10 cellular contexts compared by ENCODE assay signal in genomic region chr17:75822119-75822799, GRCh38. TPM values are rescaled to one million over a fixed set of nuclear protein-coding genes. Genes with fewer than 3 reads are reported as not detected.
DNase-seq lines count a peak whose midpoint lies in the region; ATAC-seq, FAIRE-seq and TF ChIP-seq lines count a peak whose summit lies in the region.
"Had no signal": no experiment of that assay in that cellular context is flagged by ENCODE, and none has a peak within 500 bp of the region (broad histone marks: within the 10 kb centered on the region; RNA-seq: fewer than 3 reads in every experiment).

No MANE protein-coding gene starts in this region.

- FAIRE-seq in GM12878 (lab: Jason Lieb, UNC), result no peak
- FAIRE-seq: A549 had no signal

- TF ChIP-seq POLR2A in GM12878 (IDR thresholded peaks at IDR 0.05; ENCODE audit: low read depth, low read length) (no peak), spleen (IDR thresholded peaks at IDR 0.05) (no peak)

- POLR2A ChIA-PET in GM12878 (lab: Charles Lee), result interaction anchor here (1.6 to 2.0 kb wide), 2 partner anchors 14 to 33 kb away, joined by 5 to 7 read pairs; partner anchors contain the start of gene WBP2

- no peak overlapping the region for H3K9ac ChIP-seq in GM12878 (ENCODE audit: control insufficient read depth, insufficient read depth, low read length)

- DNase-seq in NCI-H1092 treated with DMSO at 0.1 percent for 48 hours (lab: John Stamatoyannopoulos, UW) (peak; percentile 23), NCI-H1092 (lab: John Stamatoyannopoulos, UW) (no peak), NCI-H774 (lab: John Stamatoyannopoulos, UW) (peak; percentile 28), GM12878 (ENCODE audit: low read depth, low spot score) (no peak), spleen (no peak), SHP77 treated with DMSO at 0.1 percent for 48 hours (lab: John Stamatoyannopoulos, UW) (no peak), globus pallidus (ENCODE audit: low spot score) (no peak), AG08395 (ENCODE audit: low spot score) (no peak)

- RAD21 ChIA-PET in GM12878 (lab: Charles Lee; ENCODE audit: unreplicated experiment), result no interaction called here

- H3K9me3 ChIP-seq in GM12878 (replicated peaks; ENCODE audit: control insufficient read depth, insufficient read depth, low read length) (no peaks in the 10 kb centered on the region), spleen (no peaks in the 10 kb centered on the region)
- H3K9me3 ChIP-seq: A549 had no signal

- SMC1A ChIA-PET in GM12878 (lab: Charles Lee; ENCODE audit: uncharacterized antibody, unreplicated experiment), result no interaction called here

- WGBS in GM12878 (ENCODE audit: insufficient coverage, insufficient replicate concordance, low lambda C conversion rate, missing lambda C conversion rate), result 76% methylated on average over 18 of the region's 18 CpGs
- WGBS in spleen, 5 donors, result 64 to 67% (median 65%) methylated on average over 16 to 18 of the region's 18 CpGs

- no peak overlapping the region for H3K4me3 ChIP-seq in GM12878
- no peak overlapping the region for H3K4me3 ChIP-seq in spleen
- H3K4me3 ChIP-seq: A549, SK-N-MC had no signal

- H3K36me3 ChIP-seq in GM12878 (ENCODE audit: control insufficient read depth in 2 of 2, insufficient read depth in 2 of 2, low read length in 1 of 2), result peaks cover 14 to 21% of the 10 kb centered on the region in 2 experiments; a peak in 3 of 4 replicates
- peaks cover 0 to 100% (median 85%) of the 10 kb centered on the region in 6 donors for H3K36me3 ChIP-seq in spleen

- no peaks in the 10 kb centered on the region for H4K20me1 ChIP-seq in GM12878 (ENCODE audit: control insufficient read depth, insufficient read depth)

- TF ChIP-seq EP300 in GM12878 (IDR thresholded peaks at IDR 0.05; ENCODE audit: borderline replicate concordance in 1 of 2, control insufficient read depth in 1 of 2, low read depth in 2 of 2, low read length in 2 of 2), result no peak

- in situ Hi-C loops in GM12878 (cut with MboI), result no loop called here

- no peak for ATAC-seq in GM12878
- ATAC-seq: A549 had no signal

- H3K79me2 ChIP-seq in GM12878 (ENCODE audit: control insufficient read depth, insufficient read depth, low read length), result no peaks in the 10 kb centered on the region

- H3K4me2 ChIP-seq in GM12878 (ENCODE audit: control insufficient read depth, insufficient read depth), result no peak overlapping the region
- H3K4me2 ChIP-seq: A549 had no signal

- H3K4me1 ChIP-seq in GM12878 (ENCODE audit: control insufficient read depth, insufficient read depth, low read length) (no peaks in the 10 kb centered on the region), spleen (peaks cover 3 to 56% (median 23%) of the 10 kb centered on the region in 6 donors)
- H3K4me1 ChIP-seq: A549 had no signal

- H2AFZ ChIP-seq in GM12878 (ENCODE audit: control insufficient read depth, low read depth, low read length), result no peak overlapping the region

- H3K27ac ChIP-seq in GM12878 (ENCODE audit: control insufficient read depth, insufficient read depth) (no peak overlapping the region), spleen (peak overlapping the region in 7 of 8 donors; percentile 9 to 84 (median 33))
- H3K27ac ChIP-seq: A549, SK-N-MC had no signal

- CTCF ChIA-PET in GM12878 (lab: Yijun Ruan, JAX), result no interaction called here

- TF ChIP-seq RAD21 in GM12878 (IDR thresholded peaks at IDR 0.05; ENCODE audit: insufficient read depth, low read depth, low read length), result no peak

- intact Hi-C loops in GM12878 (cut with micrococcal nuclease; ENCODE audit: unreplicated experiment), result no loop called here
- intact Hi-C loops in spleen (cut with DNase I; ENCODE audit: low total_unique reads), result no loop called here

- TF ChIP-seq CTCF in GM12878 (IDR thresholded peaks at IDR 0.05 in 2 of 3, conservative IDR thresholded peaks at IDR 0.05 in 1 of 3; ENCODE audit: control insufficient read depth in 2 of 3, extremely low read depth in 1 of 3, insufficient read depth in 1 of 3, low read depth in 3 of 3, low read length in 3 of 3), result no peak
- no peak for TF ChIP-seq CTCF in spleen (IDR thresholded peaks at IDR 0.05 in 8 of 11, conservative IDR thresholded peaks at IDR 0.05 in 3 of 11)

- no TSS peak for BruUV-seq in GM12878 (replicated peaks; lab: Mats Ljungman, UMichigan)

- H3K27me3 ChIP-seq in GM12878 (replicated peaks in 1 of 2; ENCODE audit: control insufficient read depth in 2 of 2, insufficient read depth in 2 of 2, low read length in 1 of 2) (no peaks in the 10 kb centered on the region), spleen (replicated peaks in 1 of 7) (no peaks in the 10 kb centered on the region)

RNA-seq across cellular contexts. Expression of gene UNC13D, which starts 21.9 kb away (rescaled TPM):
- total RNA-seq in GM12878 (2013; cell fraction: nucleolus; rRNA removed), result 128 and 142 TPM in 2 replicates
- total RNA-seq in GM12878 (2014; rRNA removed) (37.9 and 45.2 TPM in 2 replicates), GM12878 (2014; rRNA removed; fragmentation: Illumina TruSeq; extraction: Trizol) (10.0 and 10.3 TPM in 2 replicates), GM12878 (2021) (58.6 and 63.9 TPM in 2 replicates), spleen (100 to 1,000 TPM in 6 of 7 donors, 10 to 100 TPM in 1; 87.1 to 187 (median 129) TPM)
- 46.6 TPM for polyA plus RNA-seq in GM12878 (2011; ENCODE audit: low read depth)
- polyA plus RNA-seq in GM12878 (2011; rRNA removed) (9.2 and 15.5 TPM in 2 replicates), GM12878 (2014; fragmentation: Illumina TruSeq; extraction: Trizol) (4.0 and 14.4 TPM in 2 replicates), GM12878 (2014; fragmentation: Nextera tagmentation; extraction: Ambion mirVana) (1 to 10 TPM in 1 of 2 experiments, under 1 TPM in 1; 0.32 to 1.6 TPM), GM12878 (2014; rRNA removed) (37.1 and 46.0 TPM in 2 replicates), GM12878 (2016; fragmentation: Nextera tagmentation; extraction: Ambion mirVana) (10 to 100 TPM; 34.9 to 37.4 TPM), spleen (10 to 100 TPM; 36.4 to 86.1 (median 53.0) TPM)
- 11.1 and 15.5 TPM in 2 replicates for polyA plus RNA-seq in GM12878 (2011; cell fraction: cytosol; rRNA removed)
- 157 and 179 TPM in 2 replicates for polyA plus RNA-seq in GM12878 (2011; cell fraction: nucleus; rRNA removed)
- 42.6 and 46.6 TPM in 2 replicates for polyA plus RNA-seq in GM12878 (2012)
- 12.5 and 23.1 TPM in 2 replicates for polyA minus RNA-seq in GM12878 (2011; rRNA and poly(A)+ RNA removed)
- 9.7 and 12.6 TPM in 2 replicates for polyA minus RNA-seq in GM12878 (2011; cell fraction: cytosol; rRNA and poly(A)+ RNA removed)
- 47.1 and 66.4 TPM in 2 replicates for polyA minus RNA-seq in GM12878 (2011; cell fraction: nucleus; rRNA and poly(A)+ RNA removed)

RNA-seq across cellular contexts. Expression of gene WBP2, which starts 32.9 kb away (rescaled TPM):
- total RNA-seq in GM12878 (2013; cell fraction: nucleolus; rRNA removed), result 24.5 and 27.7 TPM in 2 replicates
- 26.0 and 28.4 TPM in 2 replicates for total RNA-seq in GM12878 (2014; rRNA removed)
- total RNA-seq in GM12878 (2014; rRNA removed; fragmentation: Illumina TruSeq; extraction: Trizol), result 11.8 and 12.1 TPM in 2 replicates
- 53.9 and 56.4 TPM in 2 replicates for total RNA-seq in GM12878 (2021)
- 45.2 TPM for polyA plus RNA-seq in GM12878 (2011; ENCODE audit: low read depth)
- 12.7 and 18.6 TPM in 2 replicates for polyA plus RNA-seq in GM12878 (2011; rRNA removed)
- 18.8 and 21.9 TPM in 2 replicates for polyA plus RNA-seq in GM12878 (2011; cell fraction: cytosol; rRNA removed)
- 60.2 and 65.4 TPM in 2 replicates for polyA plus RNA-seq in GM12878 (2011; cell fraction: nucleus; rRNA removed)
- polyA plus RNA-seq in GM12878 (2012), result 80.3 and 82.1 TPM in 2 replicates
- 40.8 and 53.4 TPM in 2 replicates for polyA plus RNA-seq in GM12878 (2014; fragmentation: Illumina TruSeq; extraction: Trizol)
- 1 to 10 TPM; 1.5 to 3.0 TPM for polyA plus RNA-seq in GM12878 (2014; fragmentation: Nextera tagmentation; extraction: Ambion mirVana)
- 26.6 and 30.9 TPM in 2 replicates for polyA plus RNA-seq in GM12878 (2014; rRNA removed)
- 10 to 100 TPM; 49.8 to 57.3 TPM for polyA plus RNA-seq in GM12878 (2016; fragmentation: Nextera tagmentation; extraction: Ambion mirVana)
- 20.7 and 21.9 TPM in 2 replicates for polyA minus RNA-seq in GM12878 (2011; rRNA and poly(A)+ RNA removed)
- polyA minus RNA-seq in GM12878 (2011; cell fraction: cytosol; rRNA and poly(A)+ RNA removed), result 11.9 and 13.1 TPM in 2 replicates
- polyA minus RNA-seq in GM12878 (2011; cell fraction: nucleus; rRNA and poly(A)+ RNA removed), result 21.2 and 23.5 TPM in 2 replicates
- 100 to 1,000 TPM in 4 of 7 donors, 10 to 100 TPM in 3; 46.7 to 144 (median 125) TPM for total RNA-seq in spleen
- polyA plus RNA-seq in spleen, result 100 to 1,000 TPM in 1 of 3 donors, 10 to 100 TPM in 2; 70.2 to 104 (median 74.1) TPM

RNA-seq across cellular contexts. Expression of gene UNK, which starts 37.7 kb away (rescaled TPM):
- 197 and 212 TPM in 2 replicates for total RNA-seq in GM12878 (2013; cell fraction: nucleolus; rRNA removed)
- total RNA-seq in GM12878 (2014; rRNA removed), result 26.7 and 32.6 TPM in 2 replicates
- 23.8 and 25.9 TPM in 2 replicates for total RNA-seq in GM12878 (2014; rRNA removed; fragmentation: Illumina TruSeq; extraction: Trizol)
- total RNA-seq in GM12878 (2021), result 32.2 and 34.5 TPM in 2 replicates
- polyA plus RNA-seq in GM12878 (2011; ENCODE audit: low read depth), result 6.2 TPM
- polyA plus RNA-seq in GM12878 (2011; rRNA removed), result 30.8 and 33.2 TPM in 2 replicates
- 17.2 and 20.1 TPM in 2 replicates for polyA plus RNA-seq in GM12878 (2011; cell fraction: cytosol; rRNA removed)
- polyA plus RNA-seq in GM12878 (2011; cell fraction: nucleus; rRNA removed), result 36.8 and 48.3 TPM in 2 replicates
- polyA plus RNA-seq in GM12878 (2012), result 18.8 and 20.3 TPM in 2 replicates
- 25.2 and 26.9 TPM in 2 replicates for polyA plus RNA-seq in GM12878 (2014; fragmentation: Illumina TruSeq; extraction: Trizol)
- polyA plus RNA-seq in GM12878 (2014; fragmentation: Nextera tagmentation; extraction: Ambion mirVana), result 10 to 100 TPM in 1 of 2 experiments, 1 to 10 TPM in 1; 8.9 to 11.9 TPM
- 29.7 and 31.1 TPM in 2 replicates for polyA plus RNA-seq in GM12878 (2014; rRNA removed)
- 10 to 100 TPM; 27.6 to 27.8 TPM for polyA plus RNA-seq in GM12878 (2016; fragmentation: Nextera tagmentation; extraction: Ambion mirVana)
- 48.5 and 52.4 TPM in 2 replicates for polyA minus RNA-seq in GM12878 (2011; rRNA and poly(A)+ RNA removed)
- polyA minus RNA-seq in GM12878 (2011; cell fraction: cytosol; rRNA and poly(A)+ RNA removed), result 11.5 and 12.8 TPM in 2 replicates
- polyA minus RNA-seq in GM12878 (2011; cell fraction: nucleus; rRNA and poly(A)+ RNA removed), result 41.1 and 51.5 TPM in 2 replicates
- total RNA-seq in spleen, result 10 to 100 TPM; 35.4 to 53.8 (median 48.6) TPM
- 10 to 100 TPM; 19.0 to 41.9 (median 25.8) TPM for polyA plus RNA-seq in spleen

RNA-seq across cellular contexts. Expression of gene TRIM47, which starts 56.1 kb away (rescaled TPM):
- 4.6 and 7.4 TPM in 2 replicates for total RNA-seq in GM12878 (2013; cell fraction: nucleolus; rRNA removed)
- total RNA-seq in GM12878 (2014; rRNA removed) (9.6 and 9.8 TPM in 2 replicates), GM12878 (2014; rRNA removed; fragmentation: Illumina TruSeq; extraction: Trizol) (3.7 and 4.3 TPM in 2 replicates), GM12878 (2021) (8.6 and 9.8 TPM in 2 replicates), spleen (10 to 100 TPM; 30.8 to 73.8 (median 38.5) TPM)
- 0.16 TPM for polyA plus RNA-seq in GM12878 (2011; ENCODE audit: low read depth)
- polyA plus RNA-seq in GM12878 (2011; rRNA removed) (0.12 and 0.35 TPM in 2 replicates), GM12878 (2014; fragmentation: Illumina TruSeq; extraction: Trizol) (0.84 and 4.6 TPM in 2 replicates), GM12878 (2014; fragmentation: Nextera tagmentation; extraction: Ambion mirVana) (1 to 10 TPM in 1 of 2 experiments, under 1 TPM in 1; 0.79 to 1.8 TPM), GM12878 (2014; rRNA removed) (8.4 and 11.3 TPM in 2 replicates), GM12878 (2016; fragmentation: Nextera tagmentation; extraction: Ambion mirVana) (1 to 10 TPM; 6.1 to 9.7 TPM), spleen (10 to 100 TPM; 28.1 to 42.0 (median 28.4) TPM)
- 0.64 and 0.93 TPM in 2 replicates for polyA plus RNA-seq in GM12878 (2011; cell fraction: cytosol; rRNA removed)
- polyA plus RNA-seq in GM12878 (2011; cell fraction: nucleus; rRNA removed), result 0.48 and 1.5 TPM in 2 replicates
- 0.67 and 0.97 TPM in 2 replicates for polyA plus RNA-seq in GM12878 (2012)
- polyA minus RNA-seq in GM12878 (2011; rRNA and poly(A)+ RNA removed), result not detected in 2 replicates
- 0.73 TPM in 1 of 2 replicates, not detected in the other for polyA minus RNA-seq in GM12878 (2011; cell fraction: cytosol; rRNA and poly(A)+ RNA removed)
- 0.96 and 0.97 TPM in 2 replicates for polyA minus RNA-seq in GM12878 (2011; cell fraction: nucleus; rRNA and poly(A)+ RNA removed)

RNA-seq across cellular contexts. Expression of gene GALK1, which starts 57.3 kb away (rescaled TPM):
- 12.0 and 15.1 TPM in 2 replicates for total RNA-seq in GM12878 (2013; cell fraction: nucleolus; rRNA removed)
- 32.6 and 43.2 TPM in 2 replicates for total RNA-seq in GM12878 (2014; rRNA removed)
- total RNA-seq in GM12878 (2014; rRNA removed; fragmentation: Illumina TruSeq; extraction: Trizol), result 8.7 and 9.2 TPM in 2 replicates
- 38.5 and 41.1 TPM in 2 replicates for total RNA-seq in GM12878 (2021)
- polyA plus RNA-seq in GM12878 (2011; ENCODE audit: low read depth), result 8.1 TPM
- polyA plus RNA-seq in GM12878 (2011; rRNA removed), result 4.0 and 8.4 TPM in 2 replicates
- 15.1 and 25.3 TPM in 2 replicates for polyA plus RNA-seq in GM12878 (2011; cell fraction: cytosol; rRNA removed)
- polyA plus RNA-seq in GM12878 (2011; cell fraction: nucleus; rRNA removed), result 30.2 and 35.7 TPM in 2 replicates
- 18.6 and 22.4 TPM in 2 replicates for polyA plus RNA-seq in GM12878 (2012)
- 0.25 and 3.6 TPM in 2 replicates for polyA plus RNA-seq in GM12878 (2014; fragmentation: Illumina TruSeq; extraction: Trizol)
- polyA plus RNA-seq in GM12878 (2014; fragmentation: Nextera tagmentation; extraction: Ambion mirVana), result 1 to 10 TPM in 1 of 2 experiments, under 1 TPM in 1; 0.21 to 5.9 TPM
- 34.2 and 40.8 TPM in 2 replicates for polyA plus RNA-seq in GM12878 (2014; rRNA removed)
- polyA plus RNA-seq in GM12878 (2016; fragmentation: Nextera tagmentation; extraction: Ambion mirVana), result 10 to 100 TPM; 38.1 to 43.8 TPM
- 5.0 and 16.4 TPM in 2 replicates for polyA minus RNA-seq in GM12878 (2011; rRNA and poly(A)+ RNA removed)
- 9.8 and 15.2 TPM in 2 replicates for polyA minus RNA-seq in GM12878 (2011; cell fraction: cytosol; rRNA and poly(A)+ RNA removed)
- polyA minus RNA-seq in GM12878 (2011; cell fraction: nucleus; rRNA and poly(A)+ RNA removed), result 9.7 TPM in 2 replicates
- total RNA-seq in spleen, result 10 to 100 TPM; 23.5 to 45.1 (median 33.5) TPM
- 10 to 100 TPM; 34.2 to 45.9 (median 37.0) TPM for polyA plus RNA-seq in spleen

Comparison
In these comparisons a context has a peak if more than half of its experiments do, and no peak if none do; other contexts are left out.
1. DNase-seq: peak in NCI-H1092 treated with DMSO at 0.1 percent for 48 hours (single experiment) and NCI-H774 (single experiment); none in NCI-H1092 (single experiment), GM12878 (single experiment), spleen (single experiment), SHP77 treated with DMSO at 0.1 percent for 48 hours (single experiment), globus pallidus (single experiment) and AG08395 (single experiment).